ENCODE assay signal across 23 cellular contexts in genomic region chr1:194309697-194310096, GRCh38.
DNase-seq lines count a peak whose midpoint lies in the region; ATAC-seq, FAIRE-seq and TF ChIP-seq lines count a peak whose summit lies in the region.
"Had no signal": no experiment of that assay in that cellular context is flagged by ENCODE, and none has a peak within 500 bp of the region (broad histone marks: within the 10 kb centered on the region; RNA-seq: fewer than 3 reads in every experiment).

No MANE protein-coding gene starts in this region.

- no peaks in the 10 kb centered on the region for H3K79me2 ChIP-seq in MM.1S (ENCODE audit: low read length)
- H3K79me2 ChIP-seq in GM12878 (ENCODE audit: control insufficient read depth, insufficient read depth, low read length): no peaks in the 10 kb centered on the region

- RAD21 ChIA-PET in GM12878 (lab: Charles Lee; ENCODE audit: unreplicated experiment): no interaction called here

- POLR2A ChIA-PET in GM12878 (lab: Charles Lee): no interaction called here

- H2AFZ ChIP-seq in MM.1S (ENCODE audit: low read length) (no peak overlapping the region), GM12878 (ENCODE audit: control insufficient read depth, low read depth, low read length) (no peak overlapping the region)
- H2AFZ ChIP-seq: GM23338 had no signal

- TF ChIP-seq RAD21 in GM12878 (IDR thresholded peaks at IDR 0.05; ENCODE audit: insufficient read depth, low read depth, low read length): no peak

- H3K9me3 ChIP-seq in MM.1S (replicated peaks; ENCODE audit: insufficient read depth, low read length) (no peaks in the 10 kb centered on the region), GM12878 (replicated peaks; ENCODE audit: control insufficient read depth, insufficient read depth, low read length) (no peaks in the 10 kb centered on the region), left ventricle myocardium inferior (replicated peaks) (no peaks in the 10 kb centered on the region), right atrium auricular region (no peaks in the 10 kb centered on the region)
- H3K9me3 ChIP-seq: HAP-1, MG63, Peyer's patch had no signal

- H3K4me1 ChIP-seq in MM.1S (ENCODE audit: low read length): no peaks in the 10 kb centered on the region
- no peaks in the 10 kb centered on the region for H3K4me1 ChIP-seq in GM12878 (ENCODE audit: control insufficient read depth, insufficient read depth, low read length)
- no peaks in the 10 kb centered on the region for H3K4me1 ChIP-seq in left ventricle myocardium inferior
- no peaks in the 10 kb centered on the region for H3K4me1 ChIP-seq in right atrium auricular region
- H3K4me1 ChIP-seq: HAP-1, Peyer's patch had no signal

- no peaks in the 10 kb centered on the region for H3K27me3 ChIP-seq in MM.1S (replicated peaks; ENCODE audit: insufficient read depth, low read length)
- no peaks in the 10 kb centered on the region for H3K27me3 ChIP-seq in GM12878 (replicated peaks in 1 of 2; ENCODE audit: control insufficient read depth in 2 of 2, insufficient read depth in 2 of 2, low read length in 1 of 2)
- H3K27me3 ChIP-seq in left ventricle myocardium inferior (ENCODE audit: low read depth): no peaks in the 10 kb centered on the region
- H3K27me3 ChIP-seq in right atrium auricular region: no peaks in the 10 kb centered on the region
- H3K27me3 ChIP-seq: MG63, Peyer's patch had no signal

- H3K36me3 ChIP-seq in MM.1S (replicated peaks; ENCODE audit: insufficient read depth, low read length): no peaks in the 10 kb centered on the region
- H3K36me3 ChIP-seq in GM12878 (ENCODE audit: control insufficient read depth in 2 of 2, insufficient read depth in 2 of 2, low read length in 1 of 2): no peaks in the 10 kb centered on the region
- no peaks in the 10 kb centered on the region for H3K36me3 ChIP-seq in left ventricle myocardium inferior
- no peaks in the 10 kb centered on the region for H3K36me3 ChIP-seq in right atrium auricular region
- H3K36me3 ChIP-seq: HAP-1, MG63, Peyer's patch had no signal

- H3K4me2 ChIP-seq in MM.1S (ENCODE audit: low read depth, low read length): peak overlapping the region; percentile 20; the same call in 1 of the 2 replicates
- H3K4me2 ChIP-seq in GM12878 (ENCODE audit: control insufficient read depth, insufficient read depth): no peak overlapping the region
- H3K4me2 ChIP-seq: GM23338 had no signal

- no peaks in the 10 kb centered on the region for H3F3A ChIP-seq in MM.1S (ENCODE audit: insufficient read depth, low read length)

- no peak overlapping the region for H3K9ac ChIP-seq in MM.1S (ENCODE audit: low read length)
- no peak overlapping the region for H3K9ac ChIP-seq in GM12878 (ENCODE audit: control insufficient read depth, insufficient read depth, low read length)

- no peak for TF ChIP-seq POLR2A in GM12878 (IDR thresholded peaks at IDR 0.05; ENCODE audit: low read depth, low read length)

- H4K20me1 ChIP-seq in MM.1S (ENCODE audit: insufficient read depth, low read length) (no peaks in the 10 kb centered on the region), GM12878 (ENCODE audit: control insufficient read depth, insufficient read depth) (no peaks in the 10 kb centered on the region)

- no peaks in the 10 kb centered on the region for H3K9me2 ChIP-seq in MM.1S (replicated peaks; ENCODE audit: insufficient read depth, low read length)

- TF ChIP-seq EP300 in GM12878 (IDR thresholded peaks at IDR 0.05; ENCODE audit: borderline replicate concordance in 1 of 2, control insufficient read depth in 1 of 2, low read depth in 2 of 2, low read length in 2 of 2): no peak

- DNase-seq in D721Med (ENCODE audit: insufficient read length, low spot score) (no peak), MM.1S (peak; percentile 65), GM12878 (ENCODE audit: low read depth, low spot score) (no peak), NCI-H1930 (lab: John Stamatoyannopoulos, UW) (no peak), left ventricle myocardium inferior (no peak), right atrium auricular region (ENCODE audit: low spot score) (no peak)
- DNase-seq: CD8-positive, alpha-beta memory T cell; DMS153; KG1; MG63; NCI-H2029 treated with DMSO at 0.1 percent for 48 hours; NCI-H2227 treated with DMSO at 0.1 percent for 48 hours; NCI-H69; Peyer's patch; SHP77 treated with DMSO at 0.1 percent for 48 hours; T-helper 17 cell; T1000 had no signal

- peak; percentile 74 for ATAC-seq in GM19351 (IDR thresholded peaks at IDR 0.05; ENCODE audit: unreplicated experiment)
- peak; percentile 31; the same call in 2 of the 3 replicates for ATAC-seq in GM12878
- ATAC-seq in HG02571 (IDR thresholded peaks at IDR 0.05; ENCODE audit: unreplicated experiment): no peak
- ATAC-seq: GM23338, T-helper 17 cell had no signal

- H3K4me3 ChIP-seq in MM.1S (ENCODE audit: low read length) (no peak overlapping the region), GM12878 (no peak overlapping the region), left ventricle myocardium inferior (no peak overlapping the region), right atrium auricular region (no peak overlapping the region)
- H3K4me3 ChIP-seq: GM23338, HAP-1, MG63, Peyer's patch had no signal

- no peak for TF ChIP-seq CTCF in D721Med (IDR thresholded peaks at IDR 0.05; ENCODE audit: insufficient read depth, missing control alignments)
- TF ChIP-seq CTCF in MM.1S (IDR thresholded peaks at IDR 0.05; ENCODE audit: low read length): no peak
- TF ChIP-seq CTCF in GM12878 (IDR thresholded peaks at IDR 0.05 in 2 of 3, conservative IDR thresholded peaks at IDR 0.05 in 1 of 3; ENCODE audit: control insufficient read depth in 2 of 3, extremely low read depth in 1 of 3, insufficient read depth in 1 of 3, low read depth in 3 of 3, low read length in 3 of 3): no peak
- no peak for TF ChIP-seq CTCF in left ventricle myocardium inferior (IDR thresholded peaks at IDR 0.05; ENCODE audit: borderline replicate concordance)
- no peak for TF ChIP-seq CTCF in right atrium auricular region (IDR thresholded peaks at IDR 0.05)

- no TSS peak for BruUV-seq in GM12878 (replicated peaks; lab: Mats Ljungman, UMichigan)

- H3K27ac ChIP-seq in MM.1S (ENCODE audit: low read length) (no peak overlapping the region), GM12878 (ENCODE audit: control insufficient read depth, insufficient read depth) (no peak overlapping the region), left ventricle myocardium inferior (replicated peaks) (no peak overlapping the region), right atrium auricular region (no peak overlapping the region)
- H3K27ac ChIP-seq: C4-2B, Peyer's patch had no signal

- intact Hi-C loops in GM12878 (cut with micrococcal nuclease; ENCODE audit: unreplicated experiment) (no loop called here), left ventricle myocardium inferior (cut with micrococcal nuclease) (no loop called here)

- SMC1A ChIA-PET in GM12878 (lab: Charles Lee; ENCODE audit: uncharacterized antibody, unreplicated experiment): no interaction called here

- FAIRE-seq in D721Med (lab: Jason Lieb, UNC) (peak; percentile 67), GM12878 (lab: Jason Lieb, UNC) (no peak)
- FAIRE-seq: GM12892 had no signal

- 53% methylated on average over 2 of the region's 2 CpGs for WGBS in GM12878 (ENCODE audit: insufficient coverage, insufficient replicate concordance, low lambda C conversion rate, missing lambda C conversion rate)

- CTCF ChIA-PET in GM12878 (lab: Yijun Ruan, JAX): no interaction called here

- in situ Hi-C loops in GM12878 (cut with MboI): no loop called here

TF ChIP-seq in GM12878, 131 proteins besides CTCF, POLR2A, EP300 and RAD21:
- TF ChIP-seq MYC (IDR thresholded peaks at IDR 0.05; ENCODE audit: insufficient read depth, insufficient read length, insufficient replicate concordance, low read length, severe bottlenecking) (no peak), NRF1 (conservative IDR thresholded peaks at IDR 0.05; ENCODE audit: low read depth, low read length) (no peak), MXI1 (IDR thresholded peaks at IDR 0.05; ENCODE audit: low read depth, low read length) (no peak)
TF ChIP-seq in GM12878: peak in this region for 0.
